Comparison of ENCODE assay signal across 1 cellular context in the genomic region with DNA sequence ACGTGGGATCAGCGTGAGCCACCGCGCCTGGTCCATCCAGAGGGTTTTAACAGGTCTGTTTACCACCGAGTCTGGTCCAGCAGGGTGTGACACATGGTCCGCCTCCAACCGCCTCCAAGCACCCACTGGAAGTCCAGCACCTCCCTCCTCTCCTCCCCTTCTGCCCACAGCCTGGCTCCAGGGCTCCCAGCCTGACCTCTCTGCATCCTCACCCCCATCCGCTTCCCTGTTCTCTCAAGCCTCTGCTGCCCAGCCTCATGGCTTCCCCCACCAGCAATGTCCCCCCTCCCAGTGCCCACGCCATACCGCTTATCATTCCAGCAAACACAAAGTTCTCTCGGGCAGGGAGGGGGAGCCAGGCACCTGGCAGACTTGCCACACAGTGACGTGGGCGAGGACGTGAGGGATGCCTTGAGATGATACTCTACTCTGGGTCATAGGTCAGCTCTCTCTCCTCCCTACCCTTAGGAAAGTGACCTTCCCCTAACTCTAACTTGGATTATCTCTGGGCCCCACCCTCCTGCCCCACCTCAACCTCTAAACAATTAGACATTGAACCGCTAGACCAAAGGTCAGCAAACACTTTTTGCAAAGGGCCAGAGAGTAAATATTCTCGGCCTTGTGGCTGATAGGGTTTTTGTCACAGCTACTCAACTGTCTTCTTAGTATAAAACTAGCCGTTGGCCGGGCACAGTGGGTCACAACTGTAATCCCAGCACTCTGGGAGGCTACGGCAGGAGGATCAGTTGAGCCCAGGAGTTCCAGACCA.
A peak's percentile ranks its signal among the peaks of the same experiment; 100 is the strongest.
TF ChIP-seq lines count a peak whose summit lies in the region.

No MANE protein-coding gene starts in this region.

TF ChIP-seq in HepG2, 621 proteins besides CTCF, POLR2A, EP300 and RAD21 (continued from another document and continues in another):
- TF ChIP-seq, protein P1, sequence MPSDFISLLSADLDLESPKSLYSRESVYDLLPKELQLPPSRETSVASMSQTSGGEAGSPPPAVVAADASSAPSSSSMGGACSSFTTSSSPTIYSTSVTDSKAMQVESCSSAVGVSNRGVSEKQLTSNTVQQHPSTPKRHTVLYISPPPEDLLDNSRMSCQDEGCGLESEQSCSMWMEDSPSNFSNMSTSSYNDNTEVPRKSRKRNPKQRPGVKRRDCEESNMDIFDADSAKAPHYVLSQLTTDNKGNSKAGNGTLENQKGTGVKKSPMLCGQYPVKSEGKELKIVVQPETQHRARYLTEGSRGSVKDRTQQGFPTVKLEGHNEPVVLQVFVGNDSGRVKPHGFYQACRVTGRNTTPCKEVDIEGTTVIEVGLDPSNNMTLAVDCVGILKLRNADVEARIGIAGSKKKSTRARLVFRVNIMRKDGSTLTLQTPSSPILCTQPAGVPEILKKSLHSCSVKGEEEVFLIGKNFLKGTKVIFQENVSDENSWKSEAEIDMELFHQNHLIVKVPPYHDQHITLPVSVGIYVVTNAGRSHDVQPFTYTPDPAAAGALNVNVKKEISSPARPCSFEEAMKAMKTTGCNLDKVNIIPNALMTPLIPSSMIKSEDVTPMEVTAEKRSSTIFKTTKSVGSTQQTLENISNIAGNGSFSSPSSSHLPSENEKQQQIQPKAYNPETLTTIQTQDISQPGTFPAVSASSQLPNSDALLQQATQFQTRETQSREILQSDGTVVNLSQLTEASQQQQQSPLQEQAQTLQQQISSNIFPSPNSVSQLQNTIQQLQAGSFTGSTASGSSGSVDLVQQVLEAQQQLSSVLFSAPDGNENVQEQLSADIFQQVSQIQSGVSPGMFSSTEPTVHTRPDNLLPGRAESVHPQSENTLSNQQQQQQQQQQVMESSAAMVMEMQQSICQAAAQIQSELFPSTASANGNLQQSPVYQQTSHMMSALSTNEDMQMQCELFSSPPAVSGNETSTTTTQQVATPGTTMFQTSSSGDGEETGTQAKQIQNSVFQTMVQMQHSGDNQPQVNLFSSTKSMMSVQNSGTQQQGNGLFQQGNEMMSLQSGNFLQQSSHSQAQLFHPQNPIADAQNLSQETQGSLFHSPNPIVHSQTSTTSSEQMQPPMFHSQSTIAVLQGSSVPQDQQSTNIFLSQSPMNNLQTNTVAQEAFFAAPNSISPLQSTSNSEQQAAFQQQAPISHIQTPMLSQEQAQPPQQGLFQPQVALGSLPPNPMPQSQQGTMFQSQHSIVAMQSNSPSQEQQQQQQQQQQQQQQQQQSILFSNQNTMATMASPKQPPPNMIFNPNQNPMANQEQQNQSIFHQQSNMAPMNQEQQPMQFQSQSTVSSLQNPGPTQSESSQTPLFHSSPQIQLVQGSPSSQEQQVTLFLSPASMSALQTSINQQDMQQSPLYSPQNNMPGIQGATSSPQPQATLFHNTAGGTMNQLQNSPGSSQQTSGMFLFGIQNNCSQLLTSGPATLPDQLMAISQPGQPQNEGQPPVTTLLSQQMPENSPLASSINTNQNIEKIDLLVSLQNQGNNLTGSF (CRISPR knock-in tag; IDR thresholded peaks at IDR 0.05), result no peak
- TF ChIP-seq SNAPC2 (CRISPR knock-in tag; IDR thresholded peaks at IDR 0.05) (peak; percentile 88), SATB2 (CRISPR knock-in tag; IDR thresholded peaks at IDR 0.05) (no peak), HOXA5 (CRISPR knock-in tag; IDR thresholded peaks at IDR 0.05) (no peak), ZNF747 (CRISPR knock-in tag; IDR thresholded peaks at IDR 0.05; ENCODE audit: borderline replicate concordance) (peak; percentile 95), NFATC3 (CRISPR knock-in tag; IDR thresholded peaks at IDR 0.05) (no peak), ZNF530 (CRISPR knock-in tag; IDR thresholded peaks at IDR 0.05; ENCODE audit: low read depth) (no peak), ZBTB20 (CRISPR knock-in tag; IDR thresholded peaks at IDR 0.05; ENCODE audit: borderline replicate concordance, low read depth) (peak; percentile 91; the same call in 1 of the 2 replicates), BRCA1 (CRISPR knock-in tag; IDR thresholded peaks at IDR 0.05) (no peak), TCF7 (IDR thresholded peaks at IDR 0.05; ENCODE audit: low read depth) (peak; percentile 58), EEA1 (CRISPR knock-in tag; IDR thresholded peaks at IDR 0.05; ENCODE audit: borderline replicate concordance) (peak; percentile 77; the same call in 1 of the 2 replicates), ZMYM3 (CRISPR knock-in tag; IDR thresholded peaks at IDR 0.05) (peak; percentile 93), NRL (CRISPR knock-in tag; IDR thresholded peaks at IDR 0.05; ENCODE audit: borderline replicate concordance) (peak; percentile 60; the same call in 1 of the 2 replicates), TP53 (CRISPR knock-in tag; conservative IDR thresholded peaks at IDR 0.05) (no peak), MLLT10 (CRISPR knock-in tag; IDR thresholded peaks at IDR 0.05) (no peak), ZNF550 (CRISPR knock-in tag; IDR thresholded peaks at IDR 0.05; ENCODE audit: borderline replicate concordance) (0 out of 2 replicates have a peak, but pooled peaks have one; percentile 31), ZFX (CRISPR knock-in tag; IDR thresholded peaks at IDR 0.05; ENCODE audit: low read depth) (peak; percentile 67), NONO (IDR thresholded peaks at IDR 0.05) (no peak), NONO (CRISPR knock-in tag; conservative IDR thresholded peaks at IDR 0.05) (peak; percentile 99), U2AF2 (IDR thresholded peaks at IDR 0.05; ENCODE audit: low read depth, low read length) (no peak), FOXA1 (IDR thresholded peaks at IDR 0.05) (no peak), FOXA1 (CRISPR knock-in tag; IDR thresholded peaks at IDR 0.05) (peak; percentile 73), ARNTL (CRISPR knock-in tag; IDR thresholded peaks at IDR 0.05) (peak; percentile 86; the same call in 1 of the 2 replicates)
- TF ChIP-seq, protein P2, sequence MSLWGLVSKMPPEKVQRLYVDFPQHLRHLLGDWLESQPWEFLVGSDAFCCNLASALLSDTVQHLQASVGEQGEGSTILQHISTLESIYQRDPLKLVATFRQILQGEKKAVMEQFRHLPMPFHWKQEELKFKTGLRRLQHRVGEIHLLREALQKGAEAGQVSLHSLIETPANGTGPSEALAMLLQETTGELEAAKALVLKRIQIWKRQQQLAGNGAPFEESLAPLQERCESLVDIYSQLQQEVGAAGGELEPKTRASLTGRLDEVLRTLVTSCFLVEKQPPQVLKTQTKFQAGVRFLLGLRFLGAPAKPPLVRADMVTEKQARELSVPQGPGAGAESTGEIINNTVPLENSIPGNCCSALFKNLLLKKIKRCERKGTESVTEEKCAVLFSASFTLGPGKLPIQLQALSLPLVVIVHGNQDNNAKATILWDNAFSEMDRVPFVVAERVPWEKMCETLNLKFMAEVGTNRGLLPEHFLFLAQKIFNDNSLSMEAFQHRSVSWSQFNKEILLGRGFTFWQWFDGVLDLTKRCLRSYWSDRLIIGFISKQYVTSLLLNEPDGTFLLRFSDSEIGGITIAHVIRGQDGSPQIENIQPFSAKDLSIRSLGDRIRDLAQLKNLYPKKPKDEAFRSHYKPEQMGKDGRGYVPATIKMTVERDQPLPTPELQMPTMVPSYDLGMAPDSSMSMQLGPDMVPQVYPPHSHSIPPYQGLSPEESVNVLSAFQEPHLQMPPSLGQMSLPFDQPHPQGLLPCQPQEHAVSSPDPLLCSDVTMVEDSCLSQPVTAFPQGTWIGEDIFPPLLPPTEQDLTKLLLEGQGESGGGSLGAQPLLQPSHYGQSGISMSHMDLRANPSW (CRISPR knock-in tag; IDR thresholded peaks at IDR 0.05; ENCODE audit: borderline replicate concordance), result peak; percentile 73; the same call in 1 of the 2 replicates
- TF ChIP-seq, protein P3, sequence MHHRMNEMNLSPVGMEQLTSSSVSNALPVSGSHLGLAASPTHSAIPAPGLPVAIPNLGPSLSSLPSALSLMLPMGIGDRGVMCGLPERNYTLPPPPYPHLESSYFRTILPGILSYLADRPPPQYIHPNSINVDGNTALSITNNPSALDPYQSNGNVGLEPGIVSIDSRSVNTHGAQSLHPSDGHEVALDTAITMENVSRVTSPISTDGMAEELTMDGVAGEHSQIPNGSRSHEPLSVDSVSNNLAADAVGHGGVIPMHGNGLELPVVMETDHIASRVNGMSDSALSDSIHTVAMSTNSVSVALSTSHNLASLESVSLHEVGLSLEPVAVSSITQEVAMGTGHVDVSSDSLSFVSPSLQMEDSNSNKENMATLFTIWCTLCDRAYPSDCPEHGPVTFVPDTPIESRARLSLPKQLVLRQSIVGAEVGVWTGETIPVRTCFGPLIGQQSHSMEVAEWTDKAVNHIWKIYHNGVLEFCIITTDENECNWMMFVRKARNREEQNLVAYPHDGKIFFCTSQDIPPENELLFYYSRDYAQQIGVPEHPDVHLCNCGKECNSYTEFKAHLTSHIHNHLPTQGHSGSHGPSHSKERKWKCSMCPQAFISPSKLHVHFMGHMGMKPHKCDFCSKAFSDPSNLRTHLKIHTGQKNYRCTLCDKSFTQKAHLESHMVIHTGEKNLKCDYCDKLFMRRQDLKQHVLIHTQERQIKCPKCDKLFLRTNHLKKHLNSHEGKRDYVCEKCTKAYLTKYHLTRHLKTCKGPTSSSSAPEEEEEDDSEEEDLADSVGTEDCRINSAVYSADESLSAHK (CRISPR knock-in tag; IDR thresholded peaks at IDR 0.05; ENCODE audit: borderline replicate concordance), result no peak
- TF ChIP-seq, protein P4, sequence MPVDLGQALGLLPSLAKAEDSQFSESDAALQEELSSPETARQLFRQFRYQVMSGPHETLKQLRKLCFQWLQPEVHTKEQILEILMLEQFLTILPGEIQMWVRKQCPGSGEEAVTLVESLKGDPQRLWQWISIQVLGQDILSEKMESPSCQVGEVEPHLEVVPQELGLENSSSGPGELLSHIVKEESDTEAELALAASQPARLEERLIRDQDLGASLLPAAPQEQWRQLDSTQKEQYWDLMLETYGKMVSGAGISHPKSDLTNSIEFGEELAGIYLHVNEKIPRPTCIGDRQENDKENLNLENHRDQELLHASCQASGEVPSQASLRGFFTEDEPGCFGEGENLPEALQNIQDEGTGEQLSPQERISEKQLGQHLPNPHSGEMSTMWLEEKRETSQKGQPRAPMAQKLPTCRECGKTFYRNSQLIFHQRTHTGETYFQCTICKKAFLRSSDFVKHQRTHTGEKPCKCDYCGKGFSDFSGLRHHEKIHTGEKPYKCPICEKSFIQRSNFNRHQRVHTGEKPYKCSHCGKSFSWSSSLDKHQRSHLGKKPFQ (CRISPR knock-in tag; IDR thresholded peaks at IDR 0.05; ENCODE audit: insufficient replicate concordance), result peak; percentile 53
- TF ChIP-seq, protein P5, sequence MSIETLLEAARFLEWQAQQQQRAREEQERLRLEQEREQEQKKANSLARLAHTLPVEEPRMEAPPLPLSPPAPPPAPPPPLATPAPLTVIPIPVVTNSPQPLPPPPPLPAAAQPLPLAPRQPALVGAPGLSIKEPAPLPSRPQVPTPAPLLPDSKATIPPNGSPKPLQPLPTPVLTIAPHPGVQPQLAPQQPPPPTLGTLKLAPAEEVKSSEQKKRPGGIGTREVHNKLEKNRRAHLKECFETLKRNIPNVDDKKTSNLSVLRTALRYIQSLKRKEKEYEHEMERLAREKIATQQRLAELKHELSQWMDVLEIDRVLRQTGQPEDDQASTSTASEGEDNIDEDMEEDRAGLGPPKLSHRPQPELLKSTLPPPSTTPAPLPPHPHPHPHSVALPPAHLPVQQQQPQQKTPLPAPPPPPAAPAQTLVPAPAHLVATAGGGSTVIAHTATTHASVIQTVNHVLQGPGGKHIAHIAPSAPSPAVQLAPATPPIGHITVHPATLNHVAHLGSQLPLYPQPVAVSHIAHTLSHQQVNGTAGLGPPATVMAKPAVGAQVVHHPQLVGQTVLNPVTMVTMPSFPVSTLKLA (IDR thresholded peaks at IDR 0.05), result 0 out of 2 replicates have a peak, but pooled peaks have one; percentile 32
- TF ChIP-seq, protein P6, sequence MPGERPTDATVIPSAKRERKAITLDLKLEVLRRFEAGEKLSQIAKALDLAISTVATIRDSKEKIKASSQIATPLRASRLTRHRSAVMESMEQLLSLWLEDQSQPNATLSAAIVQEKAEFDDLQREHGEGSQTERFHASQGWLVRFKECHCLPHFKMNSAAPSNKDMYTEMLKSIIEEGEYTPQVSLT (CRISPR knock-in tag; IDR thresholded peaks at IDR 0.05; ENCODE audit: borderline replicate concordance, low read depth), result no peak
- TF ChIP-seq, protein P7, sequence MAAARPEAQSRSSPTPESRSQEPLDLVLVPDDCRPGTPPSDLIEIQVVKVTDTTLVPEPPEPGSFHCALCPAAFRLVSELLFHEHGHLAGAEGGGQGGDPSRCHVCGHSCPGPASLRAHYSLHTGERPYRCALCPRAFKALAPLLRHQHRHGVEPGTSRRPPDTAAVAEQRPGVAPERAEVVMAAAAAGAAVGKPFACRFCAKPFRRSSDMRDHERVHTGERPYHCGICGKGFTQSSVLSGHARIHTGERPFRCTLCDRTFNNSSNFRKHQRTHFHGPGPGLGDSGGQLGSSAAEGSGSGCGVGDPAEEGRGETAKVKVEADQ (CRISPR knock-in tag; IDR thresholded peaks at IDR 0.05; ENCODE audit: borderline replicate concordance), result peak; percentile 93
- TF ChIP-seq, protein P8, sequence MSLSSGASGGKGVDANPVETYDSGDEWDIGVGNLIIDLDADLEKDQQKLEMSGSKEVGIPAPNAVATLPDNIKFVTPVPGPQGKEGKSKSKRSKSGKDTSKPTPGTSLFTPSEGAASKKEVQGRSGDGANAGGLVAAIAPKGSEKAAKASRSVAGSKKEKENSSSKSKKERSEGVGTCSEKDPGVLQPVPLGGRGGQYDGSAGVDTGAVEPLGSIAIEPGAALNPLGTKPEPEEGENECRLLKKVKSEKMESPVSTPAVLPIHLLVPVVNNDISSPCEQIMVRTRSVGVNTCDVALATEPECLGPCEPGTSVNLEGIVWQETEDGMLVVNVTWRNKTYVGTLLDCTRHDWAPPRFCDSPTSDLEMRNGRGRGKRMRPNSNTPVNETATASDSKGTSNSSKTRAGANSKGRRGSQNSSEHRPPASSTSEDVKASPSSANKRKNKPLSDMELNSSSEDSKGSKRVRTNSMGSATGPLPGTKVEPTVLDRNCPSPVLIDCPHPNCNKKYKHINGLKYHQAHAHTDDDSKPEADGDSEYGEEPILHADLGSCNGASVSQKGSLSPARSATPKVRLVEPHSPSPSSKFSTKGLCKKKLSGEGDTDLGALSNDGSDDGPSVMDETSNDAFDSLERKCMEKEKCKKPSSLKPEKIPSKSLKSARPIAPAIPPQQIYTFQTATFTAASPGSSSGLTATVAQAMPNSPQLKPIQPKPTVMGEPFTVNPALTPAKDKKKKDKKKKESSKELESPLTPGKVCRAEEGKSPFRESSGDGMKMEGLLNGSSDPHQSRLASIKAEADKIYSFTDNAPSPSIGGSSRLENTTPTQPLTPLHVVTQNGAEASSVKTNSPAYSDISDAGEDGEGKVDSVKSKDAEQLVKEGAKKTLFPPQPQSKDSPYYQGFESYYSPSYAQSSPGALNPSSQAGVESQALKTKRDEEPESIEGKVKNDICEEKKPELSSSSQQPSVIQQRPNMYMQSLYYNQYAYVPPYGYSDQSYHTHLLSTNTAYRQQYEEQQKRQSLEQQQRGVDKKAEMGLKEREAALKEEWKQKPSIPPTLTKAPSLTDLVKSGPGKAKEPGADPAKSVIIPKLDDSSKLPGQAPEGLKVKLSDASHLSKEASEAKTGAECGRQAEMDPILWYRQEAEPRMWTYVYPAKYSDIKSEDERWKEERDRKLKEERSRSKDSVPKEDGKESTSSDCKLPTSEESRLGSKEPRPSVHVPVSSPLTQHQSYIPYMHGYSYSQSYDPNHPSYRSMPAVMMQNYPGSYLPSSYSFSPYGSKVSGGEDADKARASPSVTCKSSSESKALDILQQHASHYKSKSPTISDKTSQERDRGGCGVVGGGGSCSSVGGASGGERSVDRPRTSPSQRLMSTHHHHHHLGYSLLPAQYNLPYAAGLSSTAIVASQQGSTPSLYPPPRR (CRISPR knock-in tag; IDR thresholded peaks at IDR 0.05; ENCODE audit: borderline replicate concordance), result peak; percentile 95
- TF ChIP-seq, protein P9, sequence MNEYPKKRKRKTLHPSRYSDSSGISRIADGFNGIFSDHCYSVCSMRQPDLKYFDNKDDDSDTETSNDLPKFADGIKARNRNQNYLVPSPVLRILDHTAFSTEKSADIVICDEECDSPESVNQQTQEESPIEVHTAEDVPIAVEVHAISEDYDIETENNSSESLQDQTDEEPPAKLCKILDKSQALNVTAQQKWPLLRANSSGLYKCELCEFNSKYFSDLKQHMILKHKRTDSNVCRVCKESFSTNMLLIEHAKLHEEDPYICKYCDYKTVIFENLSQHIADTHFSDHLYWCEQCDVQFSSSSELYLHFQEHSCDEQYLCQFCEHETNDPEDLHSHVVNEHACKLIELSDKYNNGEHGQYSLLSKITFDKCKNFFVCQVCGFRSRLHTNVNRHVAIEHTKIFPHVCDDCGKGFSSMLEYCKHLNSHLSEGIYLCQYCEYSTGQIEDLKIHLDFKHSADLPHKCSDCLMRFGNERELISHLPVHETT (CRISPR knock-in tag; conservative IDR thresholded peaks at IDR 0.05), result no peak
